ENCODE assay signal across 9 cellular contexts in genomic region chr17:82384730-82385429, GRCh38. TPM values are rescaled to one million over a fixed set of nuclear protein-coding genes. Genes with fewer than 3 reads are reported as not detected.
DNase-seq lines count a peak whose midpoint lies in the region; ATAC-seq and TF ChIP-seq lines count a peak whose summit lies in the region.
"Had no signal": no experiment of that assay in that cellular context is flagged by ENCODE, and none has a peak within 500 bp of the region (broad histone marks: within the 10 kb centered on the region; RNA-seq: fewer than 3 reads in every experiment).

No MANE protein-coding gene starts in this region.

- TF ChIP-seq POLR2A in esophagus squamous epithelium (IDR thresholded peaks at IDR 0.05), result no peak

- no peak for ATAC-seq in GM19463 (IDR thresholded peaks at IDR 0.05; ENCODE audit: unreplicated experiment)

- DNase-seq in ELR (ENCODE audit: low read depth), result peak; percentile 50
- DNase-seq in NCI-H2107 treated with DMSO at 0.1 percent for 48 hours (lab: John Stamatoyannopoulos, UW; ENCODE audit: unreplicated experiment), result peak; percentile 81
- peak; percentile 66 for DNase-seq in cerebellum (ENCODE audit: low spot score)
- peak; percentile 89 for DNase-seq in posterior vena cava (ENCODE audit: low spot score)
- DNase-seq in stimulated activated CD4-positive, alpha-beta T cell treated with anti-CD3 and anti-CD28 coated beads, Interleukin-12 subunit alpha, Interleukin-12 subunit beta, amount 100 ng/mL, for 4 hours, result no peak
- DNase-seq in esophagus squamous epithelium (lab: John Stamatoyannopoulos, UW), result no peak
- no peak for DNase-seq in NOMO-1 treated with DMSO at 0.1 percent for 48 hours (lab: John Stamatoyannopoulos, UW; ENCODE audit: unreplicated experiment)
- DNase-seq: activated T-cell treated with anti-CD3 and anti-CD28 coated beads, Interleukin-2, amount 50 U/mL, for 72 hours had no signal

- peaks cover 0 to 87% (median 5%) of the 10 kb centered on the region in 4 donors for H3K27me3 ChIP-seq in esophagus squamous epithelium

- H3K4me1 ChIP-seq in esophagus squamous epithelium, result peaks cover 10 to 51% (median 26%) of the 10 kb centered on the region in 3 donors

- H3K9me3 ChIP-seq in esophagus squamous epithelium, result no peaks in the 10 kb centered on the region

- 20 to 38% methylated on average over 2 to 4 of the region's 25 CpGs for WGBS in esophagus squamous epithelium, 2 donors

- peak in 3 of 6 experiments; percentile 13 to 60 (median 35) for TF ChIP-seq CTCF in esophagus squamous epithelium (IDR thresholded peaks at IDR 0.05)

- intact Hi-C loops in posterior vena cava (cut with DNase I) (no loop called here), esophagus squamous epithelium (cut with DNase I) (no loop called here)

- H3K27ac ChIP-seq in esophagus squamous epithelium, result peak overlapping the region in 2 of 4 donors; percentile 9 to 29

- H3K4me3 ChIP-seq in esophagus squamous epithelium, result no peak overlapping the region

- no peaks in the 10 kb centered on the region for H3K36me3 ChIP-seq in esophagus squamous epithelium

RNA-seq across cellular contexts. Expression of gene UTS2R, which starts 13.3 kb away (rescaled TPM):
- total RNA-seq in cerebellum (not detected), posterior vena cava (not detected), esophagus squamous epithelium (not detected)

RNA-seq across cellular contexts. Expression of gene TEX19, which starts 25.8 kb away (rescaled TPM):
- total RNA-seq in cerebellum (not detected), posterior vena cava (not detected), esophagus squamous epithelium (not detected)

RNA-seq across cellular contexts. Expression of gene HEXD, which starts 33.3 kb away (rescaled TPM):
- total RNA-seq in cerebellum (17.8 TPM), posterior vena cava (10 to 100 TPM; 10.0 to 16.4 TPM), esophagus squamous epithelium (10 to 100 TPM; 10.6 to 42.0 (median 12.9) TPM)

RNA-seq across cellular contexts. Expression of gene OGFOD3, which starts 33.5 kb away (rescaled TPM):
- 18.1 TPM for total RNA-seq in cerebellum
- 10 to 100 TPM; 21.0 to 26.8 TPM for total RNA-seq in posterior vena cava
- 10 to 100 TPM; 11.9 to 26.7 (median 19.4) TPM for total RNA-seq in esophagus squamous epithelium

RNA-seq across cellular contexts. Expression of gene SECTM1, which starts 51.3 kb away (rescaled TPM):
- 3.4 TPM for total RNA-seq in cerebellum
- 10 to 100 TPM; 10.3 to 14.5 TPM for total RNA-seq in posterior vena cava
- 10 to 100 TPM in 1 of 4 donors, 1 to 10 TPM in 3; 4.3 to 19.5 (median 6.5) TPM for total RNA-seq in esophagus squamous epithelium

Comparison
In these comparisons a context has a peak if more than half of its experiments do, and no peak if none do; other contexts are left out.
1. DNase-seq: peak in ELR (single experiment), NCI-H2107 treated with DMSO at 0.1 percent for 48 hours (single experiment), cerebellum (single experiment) and posterior vena cava (single experiment); none in stimulated activated CD4-positive, alpha-beta T cell treated with anti-CD3 and anti-CD28 coated beads, Interleukin-12 subunit alpha, Interleukin-12 subunit beta, amount 100 ng/mL, for 4 hours (single experiment), esophagus squamous epithelium (single experiment) and NOMO-1 treated with DMSO at 0.1 percent for 48 hours (single experiment).